Comparison of ENCODE assay signal across 8 cellular contexts in the genomic region with DNA sequence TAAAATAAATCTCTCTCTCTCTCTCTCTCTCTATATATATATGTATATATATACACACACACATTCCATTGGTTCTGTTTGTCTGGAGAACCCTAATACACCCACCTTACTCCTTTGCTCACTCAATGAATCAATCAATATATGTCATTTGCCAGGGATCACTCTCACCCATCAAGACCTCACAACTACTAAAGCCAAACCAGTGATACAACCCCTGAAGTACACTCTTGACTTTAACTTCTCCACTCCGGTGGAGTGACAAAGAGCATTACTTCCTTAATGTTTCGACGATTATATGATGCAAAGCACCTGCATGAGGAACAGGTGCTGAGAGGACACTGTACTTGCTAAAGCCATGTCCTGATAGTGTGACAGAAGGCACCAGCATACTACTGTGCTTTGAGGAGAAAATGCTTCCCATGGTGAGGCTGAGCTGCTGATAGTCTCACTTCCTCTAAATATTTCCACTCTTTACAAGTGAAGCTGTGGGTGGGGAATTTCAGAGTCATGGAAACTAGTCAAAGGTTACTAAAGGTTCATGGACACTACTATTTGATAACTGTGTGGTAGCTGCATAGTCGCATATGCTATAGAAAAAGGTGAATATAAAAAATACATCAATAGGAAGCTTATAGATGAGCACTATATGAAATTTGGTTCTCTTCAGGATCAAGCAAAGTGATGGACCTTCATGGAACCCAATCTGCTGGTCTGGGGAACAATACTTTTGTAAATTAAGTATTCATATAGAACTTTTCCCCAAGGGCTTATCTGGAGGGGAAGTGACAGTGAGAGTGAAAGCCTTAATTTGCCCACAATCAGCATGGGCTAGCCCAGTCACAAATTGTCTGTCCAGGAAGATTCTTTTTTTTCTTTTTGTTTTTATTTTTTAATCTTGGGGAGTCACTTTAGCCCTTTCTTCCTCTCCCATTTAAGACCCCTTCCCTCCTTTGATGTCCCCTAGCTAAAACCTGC.
A peak's percentile ranks its signal among the peaks of the same experiment; 100 is the strongest.
DNase-seq lines count a peak whose midpoint lies in the region; ATAC-seq and TF ChIP-seq lines count a peak whose summit lies in the region.

No MANE protein-coding gene starts in this region.

- H3K27me3 Mint-ChIP-seq in activated T-cell treated with anti-CD3 and anti-CD28 coated beads, Interleukin-2, amount 50 U/mL, for 72 hours (ENCODE audit: low read depth): no peaks in the 10 kb centered on the region

- H3K4me2 ChIP-seq in BLaER1: peak overlapping the region; percentile 4; the same call in 1 of the 2 replicates

- intact Hi-C loops in ascending aorta (cut with DNase I): no loop called here

- H3K27me3 ChIP-seq in BLaER1 (no peaks in the 10 kb centered on the region), ascending aorta (no peaks in the 10 kb centered on the region)

- TF ChIP-seq CTCF in ascending aorta (IDR thresholded peaks at IDR 0.05): no peak

- H3K36me3 ChIP-seq in BLaER1 (peaks cover 11% of the 10 kb centered on the region; the same call in 1 of the 2 replicates), ascending aorta (no peaks in the 10 kb centered on the region)

- no peaks in the 10 kb centered on the region for H4K20me1 ChIP-seq in BLaER1

- no peak overlapping the region for H3K27ac ChIP-seq in BLaER1
- no peak overlapping the region for H3K27ac ChIP-seq in ascending aorta

- peak in 1 of 2 donors; percentile 20 for DNase-seq in activated T-cell treated with anti-CD3 and anti-CD28 coated beads, Interleukin-2, amount 50 U/mL, for 72 hours
- DNase-seq in glomerular visceral epithelial cell (ENCODE audit: extremely low spot score) (no peak), ascending aorta (ENCODE audit: low spot score in 2 of 2) (no peak), HK-2 (ENCODE audit: unreplicated experiment) (no peak), amygdala (lab: John Stamatoyannopoulos, UW) (no peak)

- H3K9me3 Mint-ChIP-seq in activated T-cell treated with anti-CD3 and anti-CD28 coated beads, Interleukin-2, amount 50 U/mL, for 72 hours: peaks cover 0 to 3% of the 10 kb centered on the region in 2 donors

- H3K4me1 ChIP-seq in BLaER1: peaks cover 15% of the 10 kb centered on the region
- H3K4me1 ChIP-seq in ascending aorta: no peaks in the 10 kb centered on the region

- peaks cover 72% of the 10 kb centered on the region for H3K4me1 Mint-ChIP-seq in activated T-cell treated with anti-CD3 and anti-CD28 coated beads, Interleukin-2, amount 50 U/mL, for 72 hours (ENCODE audit: low read depth)

- H3K4me3 ChIP-seq in BLaER1 (no peak overlapping the region), ascending aorta (no peak overlapping the region)

- H3K9me3 ChIP-seq in BLaER1 (peaks cover 20% of the 10 kb centered on the region), ascending aorta (no peaks in the 10 kb centered on the region)

- H3K9ac ChIP-seq in BLaER1: no peak overlapping the region

- H3K36me3 Mint-ChIP-seq in activated T-cell treated with anti-CD3 and anti-CD28 coated beads, Interleukin-2, amount 50 U/mL, for 72 hours (ENCODE audit: insufficient read depth in 2 of 2): peaks cover 10 to 21% of the 10 kb centered on the region in 2 donors

- H3K27ac Mint-ChIP-seq in activated T-cell treated with anti-CD3 and anti-CD28 coated beads, Interleukin-2, amount 50 U/mL, for 72 hours: peak overlapping the region; percentile 52

- ATAC-seq in GM19035 (IDR thresholded peaks at IDR 0.05; ENCODE audit: unreplicated experiment): peak; percentile 90
- ATAC-seq in HG03135 (IDR thresholded peaks at IDR 0.05; ENCODE audit: unreplicated experiment): peak; percentile 93
- peak; percentile 59 to 64 for ATAC-seq in activated T-cell treated with anti-CD3 and anti-CD28 coated beads, Interleukin-2, amount 50 U/mL, for 72 hours (replicated peaks in 1 of 2)

- peak overlapping the region; percentile 56 to 80 for H3K4me3 Mint-ChIP-seq in activated T-cell treated with anti-CD3 and anti-CD28 coated beads, Interleukin-2, amount 50 U/mL, for 72 hours
